ENCODE assay signal across 11 cellular contexts in the genomic region with DNA sequence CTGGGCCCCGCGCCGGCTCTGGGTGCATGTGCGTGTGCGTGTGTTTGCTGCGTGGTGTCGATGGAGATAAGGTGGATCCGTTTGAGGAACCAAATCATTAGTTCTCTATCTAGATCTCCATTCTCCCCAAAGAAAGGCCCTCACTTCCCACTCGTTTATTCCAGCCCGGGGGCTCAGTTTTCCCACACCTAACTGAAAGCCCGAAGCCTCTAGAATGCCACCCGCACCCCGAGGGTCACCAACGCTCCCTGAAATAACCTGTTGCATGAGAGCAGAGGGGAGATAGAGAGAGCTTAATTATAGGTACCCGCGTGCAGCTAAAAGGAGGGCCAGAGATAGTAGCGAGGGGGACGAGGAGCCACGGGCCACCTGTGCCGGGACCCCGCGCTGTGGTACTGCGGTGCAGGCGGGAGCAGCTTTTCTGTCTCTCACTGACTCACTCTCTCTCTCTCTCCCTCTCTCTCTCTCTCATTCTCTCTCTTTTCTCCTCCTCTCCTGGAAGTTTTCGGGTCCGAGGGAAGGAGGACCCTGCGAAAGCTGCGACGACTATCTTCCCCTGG. TPM values are rescaled to one million over a fixed set of nuclear protein-coding genes. Genes with fewer than 3 reads are reported as not detected.
DNase-seq lines count a peak whose midpoint lies in the region; ATAC-seq and TF ChIP-seq lines count a peak whose summit lies in the region.
"Had no signal": no experiment of that assay in that cellular context is flagged by ENCODE, and none has a peak within 500 bp of the region (broad histone marks: within the 10 kb centered on the region; RNA-seq: fewer than 3 reads in every experiment).

No MANE protein-coding gene starts in this region.

- peak overlapping the region; percentile 26 for H3K4me3 Mint-ChIP-seq in activated naive CD4-positive, alpha-beta T cell treated with anti-CD3 and anti-CD28 coated beads, Interleukin-2, amount 10 ng/mL, durations not matched to agents 7 days and 5 days
- peak overlapping the region; percentile 73 for H3K4me3 Mint-ChIP-seq in WTC11

- H3K36me3 Mint-ChIP-seq in activated naive CD4-positive, alpha-beta T cell treated with anti-CD3 and anti-CD28 coated beads, Interleukin-2, amount 10 ng/mL, durations not matched to agents 7 days and 5 days: peaks cover 6% of the 10 kb centered on the region
- peaks cover 0 to 26% of the 10 kb centered on the region in 2 donors for H3K36me3 Mint-ChIP-seq in activated naive CD4-positive, alpha-beta T cell treated with anti-CD3 and anti-CD28 coated beads, Interleukin-2, amount 50 U/mL, for 72 hours
- H3K36me3 Mint-ChIP-seq in WTC11: no peaks in the 10 kb centered on the region

- H3K4me1 Mint-ChIP-seq in activated naive CD4-positive, alpha-beta T cell treated with anti-CD3 and anti-CD28 coated beads, Interleukin-2, amount 10 ng/mL, durations not matched to agents 7 days and 5 days: peaks cover 36% of the 10 kb centered on the region
- H3K4me1 Mint-ChIP-seq in WTC11: peaks cover 60% of the 10 kb centered on the region

- peaks cover 8% of the 10 kb centered on the region; the same call in 1 of the 2 replicates for H3K4me1 ChIP-seq in iPS-20b (ENCODE audit: insufficient read depth, low read length)
- no peaks in the 10 kb centered on the region for H3K4me1 ChIP-seq in right cardiac atrium (ENCODE audit: control insufficient read depth, insufficient read depth, low read length)

- peaks cover 100% of the 10 kb centered on the region for H3K27me3 Mint-ChIP-seq in activated naive CD4-positive, alpha-beta T cell treated with anti-CD3 and anti-CD28 coated beads, Interleukin-2, amount 10 ng/mL, durations not matched to agents 7 days and 5 days
- H3K27me3 Mint-ChIP-seq in WTC11 (ENCODE audit: low read depth): peaks cover 100% of the 10 kb centered on the region

- TF ChIP-seq CTCF in WTC11 (IDR thresholded peaks at IDR 0.05): no peak

- POLR2A ChIA-PET in WTC11 (lab: Charles Lee): interaction anchor here (0.6 to 1.8 kb wide), 4 partner anchors 10 to 58 kb away, joined by 3 to 4 read pairs (median 3); no protein-coding TSS in a partner anchor

- DNase-seq in activated naive CD4-positive, alpha-beta T cell treated with anti-CD3 and anti-CD28 coated beads, Interleukin-2, amount 10 ng/mL, durations not matched to agents 7 days and 5 days: no peak
- no peak for DNase-seq in activated naive CD4-positive, alpha-beta T cell treated with anti-CD3 and anti-CD28 coated beads, Interleukin-2, amount 50 U/mL, for 72 hours (ENCODE audit: low spot score in 2 of 2)
- no peak for DNase-seq in WTC11 (ENCODE audit: low spot score)
- no peak for DNase-seq in right cardiac atrium
- DNase-seq: stimulated activated CD4-positive, alpha-beta T cell treated with anti-CD3 and anti-CD28 coated beads, Interleukin-12 subunit alpha, Interleukin-12 subunit beta, amount 100 ng/mL, for 4 hours had no signal

- CTCF ChIA-PET in activated naive CD4-positive, alpha-beta T cell treated with anti-CD3 and anti-CD28 coated beads, Interleukin-2, amount 10 ng/mL, durations not matched to agents 7 days and 5 days (lab: Charles Lee): interaction anchor here (1.1 kb wide), 1 partner anchor 86 kb away, joined by 4 read pairs; no protein-coding TSS in a partner anchor
- CTCF ChIA-PET in WTC11 (lab: Charles Lee): interaction anchor here (0.5 to 3.3 kb wide), 21 partner anchors 8 to 1232 kb away, joined by 3 to 82 read pairs (median 6); partner anchors contain the start of gene IFNAR1

- H3K9me3 Mint-ChIP-seq in activated naive CD4-positive, alpha-beta T cell treated with anti-CD3 and anti-CD28 coated beads, Interleukin-2, amount 10 ng/mL, durations not matched to agents 7 days and 5 days: no peaks in the 10 kb centered on the region
- no peaks in the 10 kb centered on the region for H3K9me3 Mint-ChIP-seq in activated naive CD4-positive, alpha-beta T cell treated with anti-CD3 and anti-CD28 coated beads, Interleukin-2, amount 50 U/mL, for 72 hours
- no peaks in the 10 kb centered on the region for H3K9me3 Mint-ChIP-seq in WTC11

- H3K27ac Mint-ChIP-seq in activated naive CD4-positive, alpha-beta T cell treated with anti-CD3 and anti-CD28 coated beads, Interleukin-2, amount 10 ng/mL, durations not matched to agents 7 days and 5 days: peak overlapping the region; percentile 86
- peak overlapping the region in 1 of 2 donors; percentile 55 for H3K27ac Mint-ChIP-seq in activated naive CD4-positive, alpha-beta T cell treated with anti-CD3 and anti-CD28 coated beads, Interleukin-2, amount 50 U/mL, for 72 hours
- H3K27ac Mint-ChIP-seq in WTC11: no peak overlapping the region

- H3K9ac ChIP-seq in iPS-20b (ENCODE audit: low read depth, low read length): no peak overlapping the region

- intact Hi-C loops in right cardiac atrium (cut with DNase I): no loop called here

- 3% methylated on average over 29 of the region's 29 CpGs for WGBS in right cardiac atrium

- peaks cover 4% of the 10 kb centered on the region; the same call in 1 of the 2 replicates for H3K9me3 ChIP-seq in iPS-20b (ENCODE audit: insufficient read depth, low read depth, low read length)
- no peaks in the 10 kb centered on the region for H3K9me3 ChIP-seq in right cardiac atrium (ENCODE audit: control insufficient read depth, low read length)

- H3K4me3 ChIP-seq in iPS-20b (ENCODE audit: low read length) (peak overlapping the region; percentile 65; the same call in 1 of the 2 replicates), right cardiac atrium (ENCODE audit: low read length) (no peak overlapping the region)

- H3K27ac ChIP-seq in iPS-20b (ENCODE audit: low read length): no peak overlapping the region
- H3K27ac ChIP-seq in temporal lobe (ENCODE audit: low read depth, low read length): peak overlapping the region; percentile 88
- H3K27ac ChIP-seq in right cardiac atrium (ENCODE audit: low read length): no peak overlapping the region
- H3K27ac ChIP-seq: epithelial cell of prostate had no signal

- no peaks in the 10 kb centered on the region for H3K36me3 ChIP-seq in iPS-20b (ENCODE audit: insufficient read depth, low read depth, low read length)

- ATAC-seq in activated naive CD4-positive, alpha-beta T cell treated with anti-CD3 and anti-CD28 coated beads, Interleukin-2, amount 50 U/mL, for 72 hours: no peak
- no peak for ATAC-seq in WTC11
- no peak for ATAC-seq in HG03378 (IDR thresholded peaks at IDR 0.05; ENCODE audit: unreplicated experiment)
- ATAC-seq in right cardiac atrium: no peak
- no peak for ATAC-seq in HG02610 (IDR thresholded peaks at IDR 0.05; ENCODE audit: unreplicated experiment)

- H3K27me3 ChIP-seq in iPS-20b (ENCODE audit: insufficient read depth, low read length) (peaks cover 100% of the 10 kb centered on the region), right cardiac atrium (ENCODE audit: control insufficient read depth, insufficient read depth) (peaks cover 4% of the 10 kb centered on the region)

TF ChIP-seq in WTC11, 78 proteins besides CTCF, POLR2A, EP300 and RAD21 (continues in another document):
- no peak for TF ChIP-seq ZNF232 (CRISPR knock-in tag; IDR thresholded peaks at IDR 0.05)
- no peak for TF ChIP-seq E2F5 (CRISPR knock-in tag; IDR thresholded peaks at IDR 0.05)
- no peak for TF ChIP-seq ZSCAN18 (CRISPR knock-in tag; IDR thresholded peaks at IDR 0.05)
- no peak for TF ChIP-seq MYBL2 (CRISPR knock-in tag; IDR thresholded peaks at IDR 0.05)
- TF ChIP-seq E2F4 (CRISPR knock-in tag; IDR thresholded peaks at IDR 0.05; ENCODE audit: borderline replicate concordance, low read depth): no peak

RNA-seq across cellular contexts. Expression of gene OLIG2, which starts 0.6 kb away (rescaled TPM):
- total RNA-seq in activated naive CD4-positive, alpha-beta T cell treated with anti-CD3 and anti-CD28 coated beads, Interleukin-2, amount 50 U/mL, for 72 hours: not detected
- 0.60 to 0.79 TPM (median 0.71 TPM) in 3 replicates for total RNA-seq in WTC11 (2021)
- total RNA-seq in temporal lobe: 15.2 TPM
- total RNA-seq in right cardiac atrium: not detected
- not detected for polyA plus RNA-seq in right cardiac atrium
- polyA plus RNA-seq: BJ had no signal

RNA-seq across cellular contexts. Expression of gene OLIG1, which starts 43.6 kb away (rescaled TPM):
- total RNA-seq in activated naive CD4-positive, alpha-beta T cell treated with anti-CD3 and anti-CD28 coated beads, Interleukin-2, amount 50 U/mL, for 72 hours: under 1 TPM in 1 of 2 donors, not detected in 1; 0.23 TPM
- total RNA-seq in WTC11 (2021) (2.1 to 2.4 TPM (median 2.2 TPM) in 3 replicates), temporal lobe (19.4 TPM), right cardiac atrium (1 to 10 TPM in 1 of 4 donors, not detected in 3; 1.3 TPM)
- polyA plus RNA-seq in right cardiac atrium: 0.68 TPM
- polyA plus RNA-seq: BJ had no signal
